9 cellular contexts compared by ENCODE assay signal in the genomic region with DNA sequence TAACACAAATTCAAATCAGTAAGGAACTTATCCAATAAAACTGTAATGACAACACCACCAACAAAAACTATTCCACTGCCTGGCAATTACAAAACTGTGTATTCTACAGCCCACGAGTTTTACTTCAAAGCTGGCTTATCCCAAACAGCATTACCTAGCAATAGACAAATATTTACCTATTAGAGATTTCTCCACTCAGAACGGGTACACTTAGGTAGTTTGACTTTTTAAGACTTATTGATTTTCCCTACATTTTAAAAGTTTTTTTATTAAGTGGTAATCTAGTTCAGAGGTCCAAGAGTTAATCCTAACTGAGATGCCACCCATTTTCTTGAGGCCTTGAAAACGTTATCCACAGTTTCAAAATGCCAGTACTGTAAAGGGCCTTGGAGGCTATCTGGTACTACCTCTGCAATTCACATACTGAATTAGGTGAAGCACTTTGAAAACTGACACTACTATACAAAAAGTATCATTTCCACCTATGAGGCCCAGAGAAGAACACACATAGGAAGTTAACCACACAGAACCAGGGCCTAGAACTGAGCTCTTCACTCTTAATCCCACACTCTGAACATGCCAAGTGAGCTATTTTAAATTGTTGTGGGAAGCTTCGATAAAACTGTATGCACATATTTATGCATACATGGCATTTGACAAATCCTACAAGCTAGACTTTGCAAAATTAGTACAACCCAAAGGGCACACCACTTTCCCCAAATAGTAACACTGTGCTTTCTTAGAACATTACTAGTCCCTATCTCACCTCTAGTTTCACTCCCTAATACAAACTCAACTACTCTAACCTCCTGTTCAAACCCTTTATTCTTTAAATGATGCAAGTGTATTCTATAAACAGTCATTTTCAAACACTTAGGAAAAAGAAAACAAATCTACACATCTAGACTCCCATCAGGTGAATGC. TPM values are rescaled to one million over a fixed set of nuclear protein-coding genes. Genes with fewer than 3 reads are reported as not detected.
A peak's percentile ranks its signal among the peaks of the same experiment; 100 is the strongest.
DNase-seq lines count a peak whose midpoint lies in the region; ATAC-seq and TF ChIP-seq lines count a peak whose summit lies in the region.
"Had no signal": no experiment of that assay in that cellular context is flagged by ENCODE, and none has a peak within 500 bp of the region (broad histone marks: within the 10 kb centered on the region; RNA-seq: fewer than 3 reads in every experiment).

No MANE protein-coding gene starts in this region.

- H2BK5ac ChIP-seq in H9 (ENCODE audit: insufficient read length, low read length): no peak overlapping the region

- H3K27me3 ChIP-seq in H9 (ENCODE audit: insufficient read depth, low read length): no peaks in the 10 kb centered on the region; the same call in 1 of the 2 replicates
- no peaks in the 10 kb centered on the region for H3K27me3 ChIP-seq in SJCRH30

- H3K4me1 Mint-ChIP-seq in H9: peaks cover 25 to 31% of the 10 kb centered on the region in 2 experiments

- H3K27ac ChIP-seq in H9 (ENCODE audit: insufficient read length, low read depth, low read length) (no peak overlapping the region), SJCRH30 (peak overlapping the region; percentile 81; the same call in 1 of the 2 replicates)

- H2BK15ac ChIP-seq in H9 (ENCODE audit: low read depth, low read length): no peak overlapping the region

- H3K4me3 Mint-ChIP-seq in H9: peak overlapping the region; percentile 83 to 87

- H4K8ac ChIP-seq in H9 (replicated peaks; ENCODE audit: insufficient read length, low read depth, low read length): no peak overlapping the region

- H4K91ac ChIP-seq in H9 (ENCODE audit: insufficient read length, low read depth, low read length): no peak overlapping the region

- peak overlapping the region; percentile 68 for H3K4me3 ChIP-seq in SJCRH30
- peak overlapping the region; percentile 84 for H3K4me3 ChIP-seq in skeletal muscle cell (ENCODE audit: low read depth, low read length)

- H3K36me3 ChIP-seq in SJCRH30: no peaks in the 10 kb centered on the region

- H3K18ac ChIP-seq in H9 (ENCODE audit: insufficient read length, low read depth, low read length): no peak overlapping the region

- H3K23me2 ChIP-seq in H9 (ENCODE audit: insufficient read length, low read depth, low read length, poor library complexity, severe bottlenecking): no peaks in the 10 kb centered on the region

- no peaks in the 10 kb centered on the region for H3K79me1 ChIP-seq in H9 (ENCODE audit: insufficient read depth, low read depth, low read length, poor library complexity, severe bottlenecking)

- no peak overlapping the region for H2BK12ac ChIP-seq in H9 (ENCODE audit: insufficient read length, low read depth, low read length)

- no peak overlapping the region for H2BK120ac ChIP-seq in H9 (ENCODE audit: low read depth, low read length, poor library complexity, severe bottlenecking)

- H3K23ac ChIP-seq in H9 (ENCODE audit: insufficient read length, low read depth, low read length): no peak overlapping the region

- H3K4ac ChIP-seq in H9 (ENCODE audit: low read depth, low read length): no peak overlapping the region

- no peak for TF ChIP-seq CTCF in H9 (conservative IDR thresholded peaks at IDR 0.05)

- H3K9ac ChIP-seq in H9 (ENCODE audit: extremely low read depth, insufficient read length, low read length): no peak overlapping the region

- H2AK5ac ChIP-seq in H9 (ENCODE audit: insufficient read length, low read length): no peak overlapping the region

- no peak overlapping the region for H3K4me2 ChIP-seq in H9 (ENCODE audit: insufficient read depth, insufficient read length, low read length)

- H3K4me1 ChIP-seq in H9 (ENCODE audit: insufficient read depth, low read length) (no peaks in the 10 kb centered on the region), SJCRH30 (peaks cover 22% of the 10 kb centered on the region)

- H4K20me1 ChIP-seq in H9 (ENCODE audit: control insufficient read depth, insufficient read depth, insufficient read length): no peaks in the 10 kb centered on the region

- peaks cover 6 to 12% of the 10 kb centered on the region in 2 experiments; a peak in 3 of 5 replicates for H3K9me3 Mint-ChIP-seq in H9

- H3K14ac ChIP-seq in H9 (ENCODE audit: insufficient read depth, low read length): no peak overlapping the region

- no peak overlapping the region for H4K5ac ChIP-seq in H9 (ENCODE audit: insufficient read length, low read depth, low read length)

- H3K27me3 Mint-ChIP-seq in H9 (ENCODE audit: low read depth): peaks cover 16% of the 10 kb centered on the region

- ATAC-seq in GM18520 (IDR thresholded peaks at IDR 0.05; ENCODE audit: unreplicated experiment): no peak

- no CpG with 5 or more reads among the region's 4 CpGs for WGBS in H9 (ENCODE audit: extremely low coverage, insufficient read length, low lambda C conversion rate)

- H3K9me3 ChIP-seq in H9 (ENCODE audit: control insufficient read depth, low read depth, low read length) (no peaks in the 10 kb centered on the region), SJCRH30 (replicated peaks) (no peaks in the 10 kb centered on the region)

- H3K36me3 Mint-ChIP-seq in H9 (ENCODE audit: insufficient read depth in 1 of 3, low read depth in 3 of 3): peaks cover 0 to 16% (median 2%) of the 10 kb centered on the region in 3 experiments; a peak in 3 of 7 replicates

- no peak for DNase-seq in H9
- no peak for DNase-seq in SJCRH30
- DNase-seq in fibroblast of peridontal ligament (ENCODE audit: extremely low read depth): peak; percentile 10
- DNase-seq in skeletal muscle cell (ENCODE audit: low read depth): no peak
- DNase-seq in 8988T: no peak
- no peak for DNase-seq in amniotic stem cell (lab: John Stamatoyannopoulos, UW)
- DNase-seq in activated CD4-positive, alpha-beta T cell treated with anti-CD3 and anti-CD28 coated beads, Interleukin-2, amount 50 U/mL, for 4 hours: no peak
- DNase-seq: NCI-H226 had no signal

- no peak overlapping the region for H3K27ac Mint-ChIP-seq in H9

- no peak overlapping the region for H3T11ph ChIP-seq in H9 (ENCODE audit: low read length)

- no peak overlapping the region for H2BK20ac ChIP-seq in H9 (ENCODE audit: low read depth, low read length, poor library complexity, severe bottlenecking)

- no peak overlapping the region for H3K56ac ChIP-seq in H9 (ENCODE audit: insufficient read length, low read depth, low read length)

- H3K79me2 ChIP-seq in H9 (ENCODE audit: insufficient read depth, low read length): no peaks in the 10 kb centered on the region

- no peak overlapping the region for H2AFZ ChIP-seq in H9 (ENCODE audit: low read length)

RNA-seq across cellular contexts. Expression of a gene that starts 2.1 kb away (rescaled TPM):
- 12.2 and 12.4 TPM in 2 replicates for total RNA-seq in H9 (2021)
- total RNA-seq in SJCRH30 (2014; rRNA removed; shearing (Covaris generic)): 42.0 and 49.9 TPM in 2 replicates
